In the genomic region with DNA sequence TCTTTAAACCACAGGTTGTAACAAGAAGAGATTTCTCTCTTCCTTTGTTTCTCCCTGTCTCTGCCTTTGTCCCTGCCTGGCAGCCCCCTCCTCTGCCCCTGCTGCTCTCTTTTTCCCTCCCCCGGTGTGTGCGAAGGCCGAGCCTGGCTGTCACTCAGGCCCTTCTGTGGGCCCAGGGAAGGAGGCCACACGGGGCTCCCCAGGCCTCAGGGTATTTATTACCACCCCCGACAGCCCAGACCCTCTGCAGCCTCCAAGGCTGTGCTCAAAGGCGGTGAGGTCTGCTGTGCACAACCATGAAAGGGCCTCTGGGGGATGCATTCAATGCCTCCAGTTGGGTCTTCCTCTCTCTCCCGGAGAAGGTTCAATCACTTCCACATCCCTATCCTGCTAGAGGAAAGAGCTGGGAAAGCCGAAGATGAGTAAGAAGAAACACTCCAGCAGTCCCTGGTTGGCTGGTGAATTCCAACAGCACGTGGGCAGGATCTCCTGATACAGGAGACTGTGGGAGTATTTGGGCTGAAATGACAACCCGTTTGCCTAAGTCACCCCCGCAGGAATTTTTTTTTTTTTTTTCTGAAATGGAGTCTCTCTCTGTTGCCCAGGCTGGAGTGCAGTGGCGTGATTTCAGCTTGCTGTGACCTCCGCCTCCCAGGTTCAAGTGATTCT, we compare ENCODE assay signal across 20 cellular contexts. TPM values are rescaled to one million over a fixed set of nuclear protein-coding genes. Genes with fewer than 3 reads are reported as not detected.
DNase-seq lines count a peak whose midpoint lies in the region; ATAC-seq and TF ChIP-seq lines count a peak whose summit lies in the region.
"Had no signal": no experiment of that assay in that cellular context is flagged by ENCODE, and none has a peak within 500 bp of the region (broad histone marks: within the 10 kb centered on the region; RNA-seq: fewer than 3 reads in every experiment).

No MANE protein-coding gene starts in this region.

- peaks cover 57% of the 10 kb centered on the region for H3K4me1 Mint-ChIP-seq in neural progenitor cell
- H3K4me1 Mint-ChIP-seq: activated CD4-positive, alpha-beta T cell treated with anti-CD3 and anti-CD28 coated beads, Interleukin-2, amount 10 ng/mL, durations not matched to agents 24 days and 14 days; activated naive CD4-positive, alpha-beta T cell treated with anti-CD3 and anti-CD28 coated beads, Interleukin-2, amount 10 ng/mL, durations not matched to agents 7 days and 5 days had no signal

- H3K27ac Mint-ChIP-seq in neural progenitor cell: no peak overlapping the region
- H3K27ac Mint-ChIP-seq: activated CD4-positive, alpha-beta T cell treated with anti-CD3 and anti-CD28 coated beads, Interleukin-2, amount 10 ng/mL, durations not matched to agents 24 days and 14 days; activated naive CD4-positive, alpha-beta T cell treated with anti-CD3 and anti-CD28 coated beads, Interleukin-2, amount 10 ng/mL, durations not matched to agents 7 days and 5 days; stimulated activated naive CD8-positive, alpha-beta T cell treated with anti-CD3 and anti-CD28 coated beads, Interleukin-15, Interleukin-2, amounts not matched to agents 100 ng/mL and 50 ng/mL, for 24 hours had no signal

- no peak overlapping the region for H3K4me3 Mint-ChIP-seq in neural progenitor cell
- H3K4me3 Mint-ChIP-seq: activated CD4-positive, alpha-beta T cell treated with anti-CD3 and anti-CD28 coated beads, Interleukin-2, amount 10 ng/mL, durations not matched to agents 24 days and 14 days; activated naive CD4-positive, alpha-beta T cell treated with anti-CD3 and anti-CD28 coated beads, Interleukin-2, amount 10 ng/mL, durations not matched to agents 7 days and 5 days; stimulated activated naive CD8-positive, alpha-beta T cell treated with anti-CD3 and anti-CD28 coated beads, Interleukin-15, Interleukin-2, amounts not matched to agents 100 ng/mL and 50 ng/mL, for 24 hours had no signal

- H4K20me1 ChIP-seq in BLaER1 (no peaks in the 10 kb centered on the region), neural progenitor cell (ENCODE audit: low read depth) (peaks cover 90% of the 10 kb centered on the region)

- peaks cover 32% of the 10 kb centered on the region for H3F3A ChIP-seq in neural progenitor cell (ENCODE audit: low read depth)

- POLR2A ChIA-PET in RWPE1 (lab: Yijun Ruan, JAX; ENCODE audit: low non-redundant PET): no interaction called here

- H3K9me3 ChIP-seq in BLaER1: no peaks in the 10 kb centered on the region
- no peaks in the 10 kb centered on the region for H3K9me3 ChIP-seq in WERI-Rb-1 (ENCODE audit: severe bottlenecking)
- no peaks in the 10 kb centered on the region for H3K9me3 ChIP-seq in iPS-18a (ENCODE audit: control insufficient read depth, low read depth, low read length)
- H3K9me3 ChIP-seq in neural progenitor cell (ENCODE audit: low read depth): no peaks in the 10 kb centered on the region
- H3K9me3 ChIP-seq: heart right ventricle, left ventricle myocardium inferior, thyroid gland had no signal

- H3K79me2 ChIP-seq in neural progenitor cell (ENCODE audit: low read depth): peaks cover 96% of the 10 kb centered on the region

- CTCF ChIA-PET in RWPE1 (lab: Yijun Ruan, JAX): no interaction called here

- ATAC-seq in HG02759 (IDR thresholded peaks at IDR 0.05; ENCODE audit: unreplicated experiment): no peak
- ATAC-seq: heart right ventricle had no signal

- H3K27me3 ChIP-seq in BLaER1: no peaks in the 10 kb centered on the region
- no peaks in the 10 kb centered on the region for H3K27me3 ChIP-seq in WERI-Rb-1 (ENCODE audit: insufficient read depth, low read depth, severe bottlenecking)
- H3K27me3 ChIP-seq in iPS-18a (ENCODE audit: control insufficient read depth, insufficient read depth, low read length): no peaks in the 10 kb centered on the region
- H3K27me3 ChIP-seq in neural progenitor cell: no peaks in the 10 kb centered on the region
- H3K27me3 ChIP-seq: heart right ventricle, thyroid gland had no signal

- H3K36me3 ChIP-seq in BLaER1 (no peaks in the 10 kb centered on the region), WERI-Rb-1 (no peaks in the 10 kb centered on the region), iPS-18a (ENCODE audit: control insufficient read depth, low read depth, low read length) (peaks cover 5% of the 10 kb centered on the region), neural progenitor cell (no peaks in the 10 kb centered on the region)
- H3K36me3 ChIP-seq: heart right ventricle, left ventricle myocardium inferior, thyroid gland had no signal

- H3K27me3 Mint-ChIP-seq in neural progenitor cell (ENCODE audit: insufficient read depth, low read depth): peaks cover 5% of the 10 kb centered on the region
- H3K27me3 Mint-ChIP-seq: activated CD4-positive, alpha-beta T cell treated with anti-CD3 and anti-CD28 coated beads, Interleukin-2, amount 10 ng/mL, durations not matched to agents 24 days and 14 days; stimulated activated naive CD8-positive, alpha-beta T cell treated with anti-CD3 and anti-CD28 coated beads, Interleukin-15, Interleukin-2, amounts not matched to agents 100 ng/mL and 50 ng/mL, for 24 hours had no signal

- H3K4me3 ChIP-seq in BLaER1 (no peak overlapping the region), WERI-Rb-1 (ENCODE audit: low read depth, low read length) (no peak overlapping the region), iPS-18a (ENCODE audit: low read length) (no peak overlapping the region), neural progenitor cell (no peak overlapping the region)
- H3K4me3 ChIP-seq: heart right ventricle, left ventricle myocardium inferior, SK-N-MC, thyroid gland had no signal

- H3K9me3 Mint-ChIP-seq in neural progenitor cell: no peaks in the 10 kb centered on the region
- H3K9me3 Mint-ChIP-seq: activated CD4-positive, alpha-beta T cell treated with anti-CD3 and anti-CD28 coated beads, Interleukin-2, amount 10 ng/mL, durations not matched to agents 24 days and 14 days; activated naive CD4-positive, alpha-beta T cell treated with anti-CD3 and anti-CD28 coated beads, Interleukin-2, amount 10 ng/mL, durations not matched to agents 7 days and 5 days; stimulated activated naive CD8-positive, alpha-beta T cell treated with anti-CD3 and anti-CD28 coated beads, Interleukin-15, Interleukin-2, amounts not matched to agents 100 ng/mL and 50 ng/mL, for 24 hours had no signal

- H3K9ac ChIP-seq in BLaER1: peak overlapping the region; percentile 38; the same call in 1 of the 2 replicates
- peak overlapping the region; percentile 25 for H3K9ac ChIP-seq in iPS-18a (ENCODE audit: low read length)
- H3K9ac ChIP-seq in neural progenitor cell: no peak overlapping the region
- H3K9ac ChIP-seq: KMS-11 had no signal

- H3K4me1 ChIP-seq in BLaER1 (peaks cover 69% of the 10 kb centered on the region), iPS-18a (ENCODE audit: control insufficient read depth, low read depth, low read length) (peaks cover 19% of the 10 kb centered on the region), neural progenitor cell (peaks cover 45% of the 10 kb centered on the region)

- H3K4me2 ChIP-seq in BLaER1: peak overlapping the region; percentile 69
- H3K4me2 ChIP-seq in neural progenitor cell: peak overlapping the region; percentile 50
- H3K4me2 ChIP-seq: KMS-11 had no signal

- H3K27ac ChIP-seq in BLaER1 (peak overlapping the region; percentile 54), WERI-Rb-1 (peak overlapping the region; percentile 22; the same call in 1 of the 2 replicates), iPS-18a (ENCODE audit: low read length) (no peak overlapping the region), neural progenitor cell (no peak overlapping the region), RWPE1 (no peak overlapping the region)
- H3K27ac ChIP-seq: heart right ventricle, KMS-11, left ventricle myocardium inferior, SK-N-MC, thyroid gland had no signal

- no peak overlapping the region for H2AFZ ChIP-seq in neural progenitor cell (replicated peaks)

- DNase-seq in WERI-Rb-1 (no peak), neural progenitor cell (ENCODE audit: low spot score) (peak; percentile 40), RWPE1 (ENCODE audit: low spot score) (no peak), CD1c-positive myeloid dendritic cell (ENCODE audit: extremely low spot score) (no peak), NCI-H2196 treated with DMSO at 0.1 percent for 48 hours (lab: John Stamatoyannopoulos, UW; ENCODE audit: unreplicated experiment) (no peak)
- DNase-seq: 8988T; activated CD4-positive, alpha-beta T cell treated with anti-CD3 and anti-CD28 coated beads, Interleukin-2, amount 10 ng/mL, durations not matched to agents 24 days and 14 days; activated naive CD4-positive, alpha-beta T cell treated with anti-CD3 and anti-CD28 coated beads, Interleukin-2, amount 10 ng/mL, durations not matched to agents 7 days and 5 days; AML-193; GDM1; heart right ventricle; left ventricle myocardium inferior; NCI-H526 treated with DMSO at 0.1 percent for 48 hours; thyroid gland had no signal

- H3K36me3 Mint-ChIP-seq in neural progenitor cell: peaks cover 14% of the 10 kb centered on the region
- H3K36me3 Mint-ChIP-seq: activated naive CD4-positive, alpha-beta T cell treated with anti-CD3 and anti-CD28 coated beads, Interleukin-2, amount 10 ng/mL, durations not matched to agents 7 days and 5 days had no signal

- TF ChIP-seq CTCF in WERI-Rb-1 (IDR thresholded peaks at IDR 0.05; ENCODE audit: low read depth, low read length) (no peak), neural progenitor cell (IDR thresholded peaks at IDR 0.05) (no peak), RWPE1 (conservative IDR thresholded peaks at IDR 0.05; ENCODE audit: low read depth) (no peak)

RNA-seq across cellular contexts. Expression of a gene that starts 34.2 kb away (rescaled TPM):
- total RNA-seq in neural progenitor cell (ENCODE audit: low replicate concordance): 21.9 and 42.3 TPM in 2 replicates
- total RNA-seq: activated CD4-positive, alpha-beta T cell treated with anti-CD3 and anti-CD28 coated beads, Interleukin-2, amount 10 ng/mL, durations not matched to agents 24 days and 14 days had no signal

Comparison
In these comparisons a context has a peak if more than half of its experiments do, and no peak if none do; other contexts are left out.
1. H3K27ac ChIP-seq: peak in BLaER1 (single experiment) and WERI-Rb-1 (single experiment); none in iPS-18a (single experiment), neural progenitor cell (single experiment) and RWPE1 (single experiment).